Comparison of ENCODE assay signal across 28 cellular contexts in the genomic region with DNA sequence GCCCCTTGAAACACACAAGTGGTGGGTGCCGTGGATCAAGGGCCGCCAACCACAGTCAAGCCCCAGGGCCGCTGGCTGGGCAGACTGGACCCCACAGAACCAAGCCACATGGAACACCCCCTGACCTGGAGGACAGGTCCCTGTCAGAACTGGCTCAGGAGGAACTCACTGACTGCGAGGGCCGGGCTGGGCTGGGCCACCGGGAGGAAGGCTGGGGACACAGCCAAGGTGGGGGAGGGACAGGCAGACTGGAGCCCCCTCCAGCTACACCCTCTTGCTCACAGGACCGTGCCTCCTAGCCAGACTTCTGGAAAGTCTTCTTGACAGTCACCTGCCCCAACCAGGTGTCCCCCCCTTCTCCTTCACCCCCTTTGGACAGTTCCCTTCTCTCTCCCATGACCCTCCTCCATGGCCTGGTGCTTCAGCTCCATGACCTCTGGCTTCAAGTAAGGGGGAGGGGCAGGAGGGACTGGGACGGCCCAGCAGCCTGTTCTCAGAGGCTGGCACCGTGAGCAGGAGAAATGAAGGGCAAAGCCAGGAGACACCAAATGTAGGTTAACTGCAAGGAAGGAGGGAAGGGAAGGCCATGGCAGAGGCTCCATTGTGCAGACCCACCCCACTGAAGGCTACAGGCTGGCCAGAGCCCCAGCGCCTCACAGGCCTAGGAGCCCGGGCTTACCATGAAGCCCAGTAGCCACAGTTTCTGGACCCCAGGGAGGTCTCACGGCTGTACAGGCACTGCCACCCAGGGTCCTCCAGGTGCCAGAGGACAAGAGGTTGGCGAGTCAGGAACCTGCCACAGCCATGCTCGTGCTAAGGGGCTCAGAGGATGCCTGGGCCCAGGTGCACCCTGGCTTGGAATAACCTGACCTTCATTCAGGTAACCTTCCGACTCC. TPM values are rescaled to one million over a fixed set of nuclear protein-coding genes. Genes with fewer than 3 reads are reported as not detected.
"Had no signal": no experiment of that assay in that cellular context is flagged by ENCODE, and none has a peak within 500 bp of the region (broad histone marks: within the 10 kb centered on the region; RNA-seq: fewer than 3 reads in every experiment).

No MANE protein-coding gene starts in this region.

- H3K36me3 ChIP-seq: adrenal gland, breast epithelium had no signal

- H3K4me1 ChIP-seq: adrenal gland, breast epithelium had no signal

- H3K4me3 Mint-ChIP-seq: activated B cell treated with CpG ODN at 0.5 μM for 24 hours; activated CD4-positive, alpha-beta T cell treated with anti-CD3 and anti-CD28 coated beads, Interleukin-2, amount 10 ng/mL, durations not matched to agents 24 days and 14 days; activated CD8-positive, alpha-beta memory T cell treated with anti-CD3 and anti-CD28 coated beads, Interleukin-2, amount 10 ng/mL, durations not matched to agents 7 days and 5 days; activated naive CD8-positive, alpha-beta T cell treated with anti-CD3 and anti-CD28 coated beads, Interleukin-2, amount 10 ng/mL, durations not matched to agents 7 days and 5 days; activated T-helper 17 cell treated with anti-CD3 and anti-CD28 coated beads, Interleukin-2, amount 50 U/mL, for 72 hours; T-cell had no signal

- H3K9me3 Mint-ChIP-seq: activated B cell treated with CpG ODN at 0.5 μM for 24 hours; activated CD4-positive, alpha-beta T cell treated with anti-CD3 and anti-CD28 coated beads, Interleukin-2, amount 10 ng/mL, durations not matched to agents 24 days and 14 days; activated naive CD8-positive, alpha-beta T cell treated with anti-CD3 and anti-CD28 coated beads, Interleukin-2, amount 10 ng/mL, durations not matched to agents 7 days and 5 days; activated T-helper 17 cell treated with anti-CD3 and anti-CD28 coated beads, Interleukin-2, amount 50 U/mL, for 72 hours; T-cell had no signal

- H3K27me3 Mint-ChIP-seq: activated CD4-positive, alpha-beta T cell treated with anti-CD3 and anti-CD28 coated beads, Interleukin-2, amount 10 ng/mL, durations not matched to agents 24 days and 14 days; activated CD8-positive, alpha-beta memory T cell treated with anti-CD3 and anti-CD28 coated beads, Interleukin-2, amount 10 ng/mL, durations not matched to agents 7 days and 5 days; activated naive CD8-positive, alpha-beta T cell treated with anti-CD3 and anti-CD28 coated beads, Interleukin-2, amount 10 ng/mL, durations not matched to agents 7 days and 5 days; activated T-helper 17 cell treated with anti-CD3 and anti-CD28 coated beads, Interleukin-2, amount 50 U/mL, for 72 hours had no signal

- ATAC-seq: activated CD8-positive, alpha-beta memory T cell treated with anti-CD3 and anti-CD28 coated beads, Interleukin-2, amount 10 ng/mL, durations not matched to agents 7 days and 5 days; activated T-helper 17 cell treated with anti-CD3 and anti-CD28 coated beads, Interleukin-2, amount 50 U/mL, for 72 hours; K562; T-cell had no signal

- DNase-seq: activated B cell treated with CpG ODN at 0.5 μM for 24 hours; activated CD4-positive, alpha-beta T cell treated with anti-CD3 and anti-CD28 coated beads for 1 hour; activated CD4-positive, alpha-beta T cell treated with anti-CD3 and anti-CD28 coated beads, Interleukin-2, amount 10 ng/mL, durations not matched to agents 24 days and 14 days; activated CD4-positive, alpha-beta T cell treated with anti-CD3 and anti-CD28 coated beads, Interleukin-2, amount 50 U/mL, for 48 hours; activated CD8-positive, alpha-beta memory T cell treated with anti-CD3 and anti-CD28 coated beads, Interleukin-2, amount 10 ng/mL, durations not matched to agents 7 days and 5 days; activated naive CD4-positive, alpha-beta T cell treated with anti-CD3 and anti-CD28 coated beads, Interleukin-2, amount 50 U/mL, for 16 hours; activated naive CD8-positive, alpha-beta T cell treated with anti-CD3 and anti-CD28 coated beads, Interleukin-2, amount 10 ng/mL, durations not matched to agents 7 days and 5 days; activated T-cell treated with anti-CD3 and anti-CD28 coated beads, Interleukin-2, amount 50 U/mL, for 48 hours; adrenal gland; anterior cingulate cortex; Kasumi-1; NCI-H1105 treated with DMSO at 0.1 percent for 48 hours; NCI-H146; NCI-H1930; NCI-H2171; NCI-H2227 treated with DMSO at 0.1 percent for 48 hours; NCI-H446 treated with DMSO at 0.1 percent for 48 hours; NCI-H526; NCI-H82; T-cell; T-helper 2 cell; T1000 had no signal

- H3K4me3 ChIP-seq: adrenal gland, breast epithelium, K562, SK-N-MC had no signal

- H3K27ac Mint-ChIP-seq: activated B cell treated with CpG ODN at 0.5 μM for 24 hours; activated CD4-positive, alpha-beta T cell treated with anti-CD3 and anti-CD28 coated beads, Interleukin-2, amount 10 ng/mL, durations not matched to agents 24 days and 14 days; activated CD8-positive, alpha-beta memory T cell treated with anti-CD3 and anti-CD28 coated beads, Interleukin-2, amount 10 ng/mL, durations not matched to agents 7 days and 5 days; activated naive CD8-positive, alpha-beta T cell treated with anti-CD3 and anti-CD28 coated beads, Interleukin-2, amount 10 ng/mL, durations not matched to agents 7 days and 5 days; activated T-helper 17 cell treated with anti-CD3 and anti-CD28 coated beads, Interleukin-2, amount 50 U/mL, for 72 hours; T-cell had no signal

- H3K36me3 Mint-ChIP-seq: activated CD8-positive, alpha-beta memory T cell treated with anti-CD3 and anti-CD28 coated beads, Interleukin-2, amount 10 ng/mL, durations not matched to agents 7 days and 5 days; activated naive CD8-positive, alpha-beta T cell treated with anti-CD3 and anti-CD28 coated beads, Interleukin-2, amount 10 ng/mL, durations not matched to agents 7 days and 5 days; T-cell had no signal

- H3K9me3 ChIP-seq: adrenal gland, breast epithelium had no signal

- H3K4me1 Mint-ChIP-seq: activated B cell treated with CpG ODN at 0.5 μM for 24 hours; activated CD4-positive, alpha-beta T cell treated with anti-CD3 and anti-CD28 coated beads, Interleukin-2, amount 10 ng/mL, durations not matched to agents 24 days and 14 days; activated CD8-positive, alpha-beta memory T cell treated with anti-CD3 and anti-CD28 coated beads, Interleukin-2, amount 10 ng/mL, durations not matched to agents 7 days and 5 days; activated naive CD8-positive, alpha-beta T cell treated with anti-CD3 and anti-CD28 coated beads, Interleukin-2, amount 10 ng/mL, durations not matched to agents 7 days and 5 days; activated T-helper 17 cell treated with anti-CD3 and anti-CD28 coated beads, Interleukin-2, amount 50 U/mL, for 72 hours; T-cell had no signal

- H3K27ac ChIP-seq: adrenal gland, breast epithelium, SK-N-MC had no signal

RNA-seq across cellular contexts. Expression of gene DUSP9, which starts 22.6 kb away (rescaled TPM):
- total RNA-seq: activated B cell treated with CpG ODN at 0.5 μM for 24 hours; activated naive CD8-positive, alpha-beta T cell treated with anti-CD3 and anti-CD28 coated beads, Interleukin-2, amount 10 ng/mL, durations not matched to agents 7 days and 5 days; OCI-LY7; RPMI7951 had no signal
- polyA plus RNA-seq: adrenal gland had no signal

RNA-seq across cellular contexts. Expression of gene PNCK, which starts 49.2 kb away (rescaled TPM):
- total RNA-seq: activated B cell treated with CpG ODN at 0.5 μM for 24 hours; activated CD8-positive, alpha-beta memory T cell treated with anti-CD3 and anti-CD28 coated beads, Interleukin-2, amount 10 ng/mL, durations not matched to agents 7 days and 5 days; RPMI7951 had no signal
